ENCODE assay signal across 1 cellular context in genomic region chr17:42680331-42680808, GRCh38.
TF ChIP-seq lines count a peak whose summit lies in the region.

No MANE protein-coding gene starts in this region.

TF ChIP-seq in endothelial cell of umbilical vein, 7 proteins besides CTCF, POLR2A, EP300 and RAD21:
- TF ChIP-seq GATA2 (IDR thresholded peaks at IDR 0.05; ENCODE audit: insufficient read depth, insufficient read length, low read depth, low read length) (no peak), MAX (IDR thresholded peaks at IDR 0.05; ENCODE audit: insufficient read depth, insufficient read length) (no peak), MYC (IDR thresholded peaks at IDR 0.05; ENCODE audit: low read depth, low read length) (no peak), EZH2 (IDR thresholded peaks at IDR 0.05; ENCODE audit: borderline replicate concordance, low read depth, low read length, severe bottlenecking) (no peak), POLR2AphosphoS5 (IDR thresholded peaks at IDR 0.05; ENCODE audit: insufficient read depth, low read depth, low read length) (no peak), JUN (IDR thresholded peaks at IDR 0.05; ENCODE audit: borderline replicate concordance, insufficient read depth, insufficient read length, low read depth) (no peak), FOS (IDR thresholded peaks at IDR 0.05; ENCODE audit: borderline replicate concordance, insufficient read depth, low read length) (no peak)
